14 cellular contexts compared by ENCODE assay signal in the genomic region with DNA sequence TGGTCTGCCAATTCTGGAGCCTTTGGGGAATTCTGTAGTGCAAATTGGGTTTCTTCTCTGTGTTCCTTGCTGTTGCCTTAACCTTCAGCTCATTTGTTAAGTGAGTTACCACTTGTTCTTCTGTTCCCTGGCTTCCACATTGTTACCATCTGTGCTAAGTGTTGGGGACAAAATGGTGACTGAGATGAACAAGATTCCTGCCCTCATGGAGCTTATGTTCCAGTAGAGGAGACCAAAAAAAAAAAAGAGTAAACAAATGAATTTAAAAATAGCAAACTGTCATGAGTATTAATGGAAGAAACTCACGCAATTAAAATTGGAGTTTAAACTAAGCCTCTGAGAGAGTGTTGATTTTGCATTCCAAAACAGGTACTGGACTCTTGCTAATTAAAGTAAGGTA. TPM values are rescaled to one million over a fixed set of nuclear protein-coding genes. Genes with fewer than 3 reads are reported as not detected.
A peak's percentile ranks its signal among the peaks of the same experiment; 100 is the strongest.
DNase-seq lines count a peak whose midpoint lies in the region; ATAC-seq and TF ChIP-seq lines count a peak whose summit lies in the region.
"Had no signal": no experiment of that assay in that cellular context is flagged by ENCODE, and none has a peak within 500 bp of the region (broad histone marks: within the 10 kb centered on the region; RNA-seq: fewer than 3 reads in every experiment).

No MANE protein-coding gene starts in this region.

- H3K23ac ChIP-seq in neuronal stem cell (ENCODE audit: low read depth, low read length, poor library complexity), result no peak overlapping the region

- POLR2A ChIA-PET in activated CD8-positive, alpha-beta T cell treated with anti-CD3 and anti-CD28 coated beads, Interleukin-2, amount 10 ng/mL, durations not matched to agents 7 days and 5 days (lab: Charles Lee), result no interaction called here

- WGBS in neuronal stem cell (ENCODE audit: extremely low coverage in 2 of 2, insufficient read length in 2 of 2, insufficient replicate concordance in 1 of 2), 2 donors, result no CpG with 5 or more reads among the region's 1 CpG

- H2AFZ ChIP-seq in neuronal stem cell (ENCODE audit: low read length), result no peak overlapping the region
- H2AFZ ChIP-seq: GM23248 had no signal

- no peak overlapping the region for H2BK15ac ChIP-seq in neuronal stem cell (ENCODE audit: low read length)

- no peak overlapping the region for H2AK5ac ChIP-seq in neuronal stem cell (ENCODE audit: low read depth, low read length)

- H3K4me1 ChIP-seq in right atrium auricular region (peaks cover 0 to 16% of the 10 kb centered on the region in 2 donors), neuronal stem cell (ENCODE audit: control insufficient read depth in 2 of 2, insufficient read depth in 1 of 2, low read depth in 1 of 2, low read length in 2 of 2) (peaks cover 0 to 6% of the 10 kb centered on the region in 2 donors), stomach smooth muscle (ENCODE audit: control insufficient read depth, insufficient read depth, low read length) (peaks cover 41% of the 10 kb centered on the region)
- H3K4me1 ChIP-seq: Caco-2 had no signal

- DNase-seq in right atrium auricular region (ENCODE audit: low spot score), result no peak
- no peak for DNase-seq in left ventricle myocardium superior
- no peak for DNase-seq in neuronal stem cell (ENCODE audit: low spot score)
- DNase-seq in CD1c-positive myeloid dendritic cell (ENCODE audit: extremely low spot score), result no peak
- DNase-seq in activated CD8-positive, alpha-beta T cell treated with anti-CD3 and anti-CD28 coated beads, Interleukin-2, amount 10 ng/mL, durations not matched to agents 7 days and 5 days, result no peak
- DNase-seq: BE2C; C1 segment of cervical spinal cord; Caco-2; CD4-positive, alpha-beta T cell; GM23248; HCEC 1CT had no signal

- H3K27ac ChIP-seq in right atrium auricular region, result peak overlapping the region; percentile 24 to 79
- H3K27ac ChIP-seq in neuronal stem cell (replicated peaks; ENCODE audit: low read length), result no peak overlapping the region
- H3K27ac ChIP-seq in stomach smooth muscle (ENCODE audit: low read length), result peak overlapping the region; percentile 77
- H3K27ac ChIP-seq: GM23248 had no signal

- CTCF ChIA-PET in activated CD8-positive, alpha-beta T cell treated with anti-CD3 and anti-CD28 coated beads, Interleukin-2, amount 10 ng/mL, durations not matched to agents 7 days and 5 days (lab: Charles Lee), result interaction anchor here (1.0 kb wide), 1 partner anchor 49 kb away, joined by 3 read pairs; no protein-coding TSS in a partner anchor

- peak overlapping the region; percentile 6 for H3K4ac ChIP-seq in neuronal stem cell (ENCODE audit: low read length)

- intact Hi-C loops in left ventricle myocardium superior (cut with micrococcal nuclease), result no loop called here

- no peaks in the 10 kb centered on the region for H3K79me1 ChIP-seq in neuronal stem cell (ENCODE audit: low read depth, low read length)

- no peak overlapping the region for H3K4me3 ChIP-seq in right atrium auricular region
- H3K4me3 ChIP-seq in neuronal stem cell (ENCODE audit: low read length in 2 of 2), result no peak overlapping the region
- no peak overlapping the region for H3K4me3 ChIP-seq in stomach smooth muscle (ENCODE audit: low read length in 2 of 2)
- H3K4me3 ChIP-seq: GM23248 had no signal

- no peak overlapping the region for H2BK120ac ChIP-seq in neuronal stem cell (ENCODE audit: low read depth, low read length)

- no peak overlapping the region for H3K14ac ChIP-seq in neuronal stem cell (ENCODE audit: low read length)

- H2BK12ac ChIP-seq in neuronal stem cell (ENCODE audit: low read length), result no peak overlapping the region

- H3K9me3 Mint-ChIP-seq in activated CD8-positive, alpha-beta T cell treated with anti-CD3 and anti-CD28 coated beads, Interleukin-2, amount 10 ng/mL, durations not matched to agents 7 days and 5 days (ENCODE audit: insufficient read depth), result no peaks in the 10 kb centered on the region
- H3K9me3 Mint-ChIP-seq: CD4-positive, alpha-beta T cell; IgD-negative memory B cell had no signal

- H3K9ac ChIP-seq in neuronal stem cell (ENCODE audit: low read depth, low read length, poor library complexity), result no peak overlapping the region
- H3K9ac ChIP-seq in stomach smooth muscle (ENCODE audit: low read length in 2 of 2), result no peak overlapping the region
- H3K9ac ChIP-seq: GM23248 had no signal

- no peaks in the 10 kb centered on the region for H3K36me3 Mint-ChIP-seq in activated CD8-positive, alpha-beta T cell treated with anti-CD3 and anti-CD28 coated beads, Interleukin-2, amount 10 ng/mL, durations not matched to agents 7 days and 5 days (ENCODE audit: low read depth)

- no peak overlapping the region for H4K8ac ChIP-seq in neuronal stem cell (ENCODE audit: low read depth, low read length)

- H2BK5ac ChIP-seq in neuronal stem cell (ENCODE audit: low read length), result no peak overlapping the region

- H3K27ac Mint-ChIP-seq in activated CD8-positive, alpha-beta T cell treated with anti-CD3 and anti-CD28 coated beads, Interleukin-2, amount 10 ng/mL, durations not matched to agents 7 days and 5 days, result no peak overlapping the region
- H3K27ac Mint-ChIP-seq: CD4-positive, alpha-beta T cell had no signal

- H3K36me3 ChIP-seq in right atrium auricular region (no peaks in the 10 kb centered on the region), neuronal stem cell (replicated peaks in 1 of 2; ENCODE audit: control insufficient read depth in 2 of 2, insufficient read depth in 2 of 2, low read length in 2 of 2) (no peaks in the 10 kb centered on the region), stomach smooth muscle (ENCODE audit: control insufficient read depth in 2 of 2, insufficient read depth in 2 of 2, low read length in 2 of 2) (no peaks in the 10 kb centered on the region)
- H3K36me3 ChIP-seq: BE2C had no signal

- H3K4me2 ChIP-seq in neuronal stem cell (ENCODE audit: insufficient read depth, low read length, poor library complexity, severe bottlenecking), result no peak overlapping the region

- no peak for ATAC-seq in left ventricle myocardium superior
- ATAC-seq in activated CD8-positive, alpha-beta T cell treated with anti-CD3 and anti-CD28 coated beads, Interleukin-2, amount 10 ng/mL, durations not matched to agents 7 days and 5 days, result no peak
- ATAC-seq: HepG2 had no signal

- peaks cover 2% of the 10 kb centered on the region for H3K4me1 Mint-ChIP-seq in activated CD8-positive, alpha-beta T cell treated with anti-CD3 and anti-CD28 coated beads, Interleukin-2, amount 10 ng/mL, durations not matched to agents 7 days and 5 days (ENCODE audit: low read depth)

- H3K27me3 Mint-ChIP-seq in activated CD8-positive, alpha-beta T cell treated with anti-CD3 and anti-CD28 coated beads, Interleukin-2, amount 10 ng/mL, durations not matched to agents 7 days and 5 days (ENCODE audit: low read depth), result peaks cover 5% of the 10 kb centered on the region
- H3K27me3 Mint-ChIP-seq: CD4-positive, alpha-beta T cell; IgD-negative memory B cell had no signal

- no peak overlapping the region for H3K4me3 Mint-ChIP-seq in activated CD8-positive, alpha-beta T cell treated with anti-CD3 and anti-CD28 coated beads, Interleukin-2, amount 10 ng/mL, durations not matched to agents 7 days and 5 days
- H3K4me3 Mint-ChIP-seq: CD4-positive, alpha-beta T cell; IgD-negative memory B cell had no signal

- H4K91ac ChIP-seq in neuronal stem cell (ENCODE audit: low read depth, low read length, poor library complexity), result no peak overlapping the region

- H3K27me3 ChIP-seq in right atrium auricular region (no peaks in the 10 kb centered on the region), neuronal stem cell (ENCODE audit: control insufficient read depth in 3 of 3, insufficient read depth in 3 of 3, low read depth in 1 of 3, low read length in 3 of 3) (peaks cover 0 to 21% (median 0%) of the 10 kb centered on the region in 3 experiments), stomach smooth muscle (ENCODE audit: control insufficient read depth in 1 of 2, insufficient read depth in 2 of 2, low read length in 2 of 2) (no peaks in the 10 kb centered on the region)
- H3K27me3 ChIP-seq: BE2C had no signal

- no peak for TF ChIP-seq CTCF in right atrium auricular region (IDR thresholded peaks at IDR 0.05)

- H3K9me3 ChIP-seq in right atrium auricular region, result no peaks in the 10 kb centered on the region
- no peaks in the 10 kb centered on the region for H3K9me3 ChIP-seq in neuronal stem cell (replicated peaks in 1 of 2; ENCODE audit: control insufficient read depth in 2 of 2, insufficient read depth in 1 of 2, low read depth in 1 of 2, low read length in 2 of 2)
- H3K9me3 ChIP-seq in stomach smooth muscle (ENCODE audit: control insufficient read depth in 2 of 2, low read length in 2 of 2), result no peaks in the 10 kb centered on the region
- H3K9me3 ChIP-seq: BE2C, Caco-2 had no signal

- H3K18ac ChIP-seq in neuronal stem cell (ENCODE audit: low read length), result no peak overlapping the region

RNA-seq across cellular contexts. Expression of a gene that starts 49.4 kb away (rescaled TPM):
- 10 to 100 TPM; 49.8 to 51.8 TPM for total RNA-seq in right atrium auricular region
- total RNA-seq in left ventricle myocardium superior, result 56.6 TPM
- polyA plus RNA-seq in neuronal stem cell (2013, experiment 1 of 2), result 36.4 TPM
- 39.2 TPM for polyA plus RNA-seq in neuronal stem cell (2013, experiment 2 of 2)
- total RNA-seq in activated CD8-positive, alpha-beta T cell treated with anti-CD3 and anti-CD28 coated beads, Interleukin-2, amount 10 ng/mL, durations not matched to agents 7 days and 5 days, result 10 to 100 TPM; 45.5 to 52.7 TPM
